10 cellular contexts compared by ENCODE assay signal in genomic region chr10:121070257-121070656, GRCh38.
DNase-seq lines count a peak whose midpoint lies in the region; ATAC-seq, FAIRE-seq and TF ChIP-seq lines count a peak whose summit lies in the region.
"Had no signal": no experiment of that assay in that cellular context is flagged by ENCODE, and none has a peak within 500 bp of the region (broad histone marks: within the 10 kb centered on the region; RNA-seq: fewer than 3 reads in every experiment).

No MANE protein-coding gene starts in this region.

- no peak overlapping the region for H2BK12ac ChIP-seq in H1 (ENCODE audit: low read depth, low read length)

- POLR2A ChIA-PET in H1 (lab: Charles Lee; ENCODE audit: partially characterized antibody), result no interaction called here

- H4K91ac ChIP-seq in H1 (replicated peaks; ENCODE audit: insufficient read length, low read length), result no peak overlapping the region

- H3K9ac ChIP-seq in H1 (replicated peaks in 1 of 4; ENCODE audit: extremely low read depth in 1 of 4, low read depth in 3 of 4, low read length in 3 of 4), result no peak overlapping the region

- H3K4me1 ChIP-seq in H1 (replicated peaks in 1 of 4; ENCODE audit: control insufficient read depth in 3 of 4, insufficient read depth in 4 of 4, low read length in 3 of 4) (no peaks in the 10 kb centered on the region), vagina (peaks cover 5% of the 10 kb centered on the region)

- no peak overlapping the region for H3K14ac ChIP-seq in H1 (ENCODE audit: insufficient read length)

- H3K79me2 ChIP-seq in H1 (ENCODE audit: control insufficient read depth in 1 of 2, insufficient read depth in 2 of 2, low read length in 2 of 2), result no peaks in the 10 kb centered on the region

- intact Hi-C loops in vagina (cut with DNase I), result no loop called here

- 81% methylated on average over 3 of the region's 3 CpGs; no CpG with 5 or more reads in 1 of the 2 experiments for WGBS in H1 (ENCODE audit: extremely low coverage in 1 of 2, insufficient coverage in 1 of 2, insufficient read length in 1 of 2, insufficient replicate concordance in 2 of 2, low coverage in 1 of 2, low lambda C conversion rate in 2 of 2, missing lambda C conversion rate in 1 of 2), 2 experiments

- H3K56ac ChIP-seq in H1 (replicated peaks; ENCODE audit: insufficient read length, low read depth, low read length), result no peak overlapping the region

- peak; percentile 60 for FAIRE-seq in H1 (lab: Jason Lieb, UNC)

- TF ChIP-seq CTCF in H1 (IDR thresholded peaks at IDR 0.05; ENCODE audit: control extremely low read depth in 1 of 3, insufficient read depth in 1 of 3, low read depth in 1 of 3, low read length in 3 of 3) (peak; percentile 25 to 66 (median 62)), progenitor cell of endocrine pancreas (IDR thresholded peaks at IDR 0.05; ENCODE audit: unreplicated experiment) (peak; percentile 57), vagina (IDR thresholded peaks at IDR 0.05) (no peak)

- H3K27ac ChIP-seq in H1 (ENCODE audit: low read depth, low read length), result no peak overlapping the region
- H3K27ac ChIP-seq in vagina, result no peak overlapping the region

- DNase-seq in NCI-H82 (lab: John Stamatoyannopoulos, UW) (peak; percentile 74), H1 (ENCODE audit: low read depth in 1 of 2, low spot score in 2 of 2) (no peak), progenitor cell of endocrine pancreas (ENCODE audit: low spot score, unreplicated experiment) (no peak), vagina (ENCODE audit: extremely low spot score in 2 of 2) (no peak)
- DNase-seq in stimulated activated CD4-positive, alpha-beta T cell treated with anti-CD3 and anti-CD28 coated beads, Interleukin-4, amount 100 ng/mL, for 24 hours, result no peak
- DNase-seq in stimulated activated CD4-positive, alpha-beta T cell treated with anti-CD3 and anti-CD28 coated beads, Interleukin-2, amount 100 ng/mL, for 24 hours, result no peak
- DNase-seq: naive thymus-derived CD8-positive, alpha-beta T cell; NCI-H774 had no signal

- TF ChIP-seq POLR2A in H1 (IDR thresholded peaks at IDR 0.05; ENCODE audit: control extremely low read depth in 1 of 2, low read depth in 2 of 2, low read length in 2 of 2) (no peak), vagina (IDR thresholded peaks at IDR 0.05) (no peak)

- no peak overlapping the region for H4K5ac ChIP-seq in H1 (ENCODE audit: insufficient read length, low read depth, low read length)

- H2AFZ ChIP-seq in H1 (ENCODE audit: low read length), result no peak overlapping the region

- H3K4ac ChIP-seq in H1 (replicated peaks; ENCODE audit: insufficient read length, low read depth, low read length), result no peak overlapping the region

- no peak for TF ChIP-seq EP300 in H1 (IDR thresholded peaks at IDR 0.05; ENCODE audit: borderline replicate concordance in 1 of 2, low read depth in 2 of 2, low read length in 2 of 2)

- no peak overlapping the region for H3K4me2 ChIP-seq in H1 (ENCODE audit: insufficient read depth in 1 of 2, low read depth in 2 of 2, low read length in 2 of 2)

- H3K79me1 ChIP-seq in H1 (ENCODE audit: low read depth, low read length), result no peaks in the 10 kb centered on the region

- no peak overlapping the region for H2AK5ac ChIP-seq in H1 (ENCODE audit: low read depth, low read length)

- H3K36me3 Mint-ChIP-seq in progenitor cell of endocrine pancreas (ENCODE audit: insufficient read depth), result no peaks in the 10 kb centered on the region

- H3K4me3 Mint-ChIP-seq in progenitor cell of endocrine pancreas (ENCODE audit: low read depth), result no peak overlapping the region
- H3K4me3 Mint-ChIP-seq: naive thymus-derived CD8-positive, alpha-beta T cell had no signal

- H2BK120ac ChIP-seq in H1 (replicated peaks; ENCODE audit: low read depth, low read length), result no peak overlapping the region

- no peaks in the 10 kb centered on the region for H3K23me2 ChIP-seq in H1 (ENCODE audit: low read depth, low read length)

- H3K4me3 ChIP-seq in H1 (ENCODE audit: extremely low read depth in 1 of 4, insufficient read depth in 2 of 4, low read depth in 3 of 4, low read length in 4 of 4) (no peak overlapping the region), vagina (no peak overlapping the region)

- no peak overlapping the region for H2BK20ac ChIP-seq in H1 (ENCODE audit: low read length)

- no peaks in the 10 kb centered on the region for H3K9me3 ChIP-seq in H1 (ENCODE audit: insufficient read depth in 2 of 2, low read depth in 1 of 2, low read length in 1 of 2)
- H3K9me3 ChIP-seq in vagina, result no peaks in the 10 kb centered on the region

- H3K9me3 Mint-ChIP-seq in progenitor cell of endocrine pancreas (ENCODE audit: low read depth), result peaks cover 3% of the 10 kb centered on the region

- no peak overlapping the region for H4K8ac ChIP-seq in H1 (ENCODE audit: extremely low read depth, insufficient read depth, low read length)

- H3K18ac ChIP-seq in H1 (ENCODE audit: extremely low read depth, low read length), result no peak overlapping the region

- H3K27me3 Mint-ChIP-seq in progenitor cell of endocrine pancreas, result no peaks in the 10 kb centered on the region

- H2BK15ac ChIP-seq in H1 (ENCODE audit: low read length), result no peak overlapping the region

- no peak overlapping the region for H2BK5ac ChIP-seq in H1 (ENCODE audit: low read depth, low read length)

- CTCF ChIA-PET in H1 (lab: Charles Lee; ENCODE audit: partially characterized antibody), result interaction anchor here (0.7 to 4.2 kb wide), 32 partner anchors 8 to 593 kb away, joined by 3 to 39 read pairs (median 4); no protein-coding TSS in a partner anchor

- no peaks in the 10 kb centered on the region for H3K27me3 ChIP-seq in H1 (replicated peaks in 1 of 4; ENCODE audit: control insufficient read depth in 3 of 4, extremely low read depth in 1 of 4, insufficient read depth in 3 of 4, low read length in 3 of 4)
- H3K27me3 ChIP-seq in vagina, result no peaks in the 10 kb centered on the region

- H3K23ac ChIP-seq in H1 (ENCODE audit: insufficient read length), result no peak overlapping the region

- H3K4me1 Mint-ChIP-seq in progenitor cell of endocrine pancreas (ENCODE audit: low read depth), result peaks cover 16% of the 10 kb centered on the region
- H3K4me1 Mint-ChIP-seq: naive thymus-derived CD8-positive, alpha-beta T cell had no signal

- H3K36me3 ChIP-seq in H1 (ENCODE audit: control insufficient read depth in 2 of 4, insufficient read depth in 4 of 4, low read length in 3 of 4) (no peaks in the 10 kb centered on the region), vagina (no peaks in the 10 kb centered on the region)

- no peaks in the 10 kb centered on the region for H4K20me1 ChIP-seq in H1 (replicated peaks in 1 of 2; ENCODE audit: control insufficient read depth in 1 of 2, insufficient read depth in 2 of 2, low read length in 2 of 2)

- H3K27ac Mint-ChIP-seq in progenitor cell of endocrine pancreas, result peak overlapping the region; percentile 64

- TF ChIP-seq RAD21 in H1 (IDR thresholded peaks at IDR 0.05 in 1 of 2, conservative IDR thresholded peaks at IDR 0.05 in 1 of 2; ENCODE audit: low read depth in 2 of 2, low read length in 2 of 2), result peak; percentile 59 to 70

- ATAC-seq in GM19351 (IDR thresholded peaks at IDR 0.05; ENCODE audit: unreplicated experiment) (peak; percentile 37), HG03039 (IDR thresholded peaks at IDR 0.05; ENCODE audit: unreplicated experiment) (no peak)
- ATAC-seq: naive thymus-derived CD8-positive, alpha-beta T cell had no signal

TF ChIP-seq in H1, 55 proteins besides CTCF, POLR2A, EP300 and RAD21:
- TF ChIP-seq SIN3A (conservative IDR thresholded peaks at IDR 0.05 in 1 of 2, IDR thresholded peaks at IDR 0.05 in 1 of 2; ENCODE audit: low read depth in 1 of 2, low read length in 2 of 2) (0 out of 4 replicates have a peak, but pooled peaks of 1 of the 2 experiments have one; percentile 28), TEAD4 (IDR thresholded peaks at IDR 0.05; ENCODE audit: low read depth, low read length) (no peak), HDAC6 (IDR thresholded peaks at IDR 0.05; ENCODE audit: low read depth, low read length) (no peak), CHD2 (IDR thresholded peaks at IDR 0.05; ENCODE audit: low read length) (no peak), KDM5A (IDR thresholded peaks at IDR 0.05; ENCODE audit: low read length) (no peak), HDAC2 (IDR thresholded peaks at IDR 0.05; ENCODE audit: borderline replicate concordance in 1 of 2, low read depth in 2 of 2, low read length in 2 of 2) (no peak), SIRT6 (IDR thresholded peaks at IDR 0.05; ENCODE audit: low read length) (no peak), CBX8 (IDR thresholded peaks at IDR 0.05; ENCODE audit: borderline replicate concordance, low read depth, low read length) (no peak)

Comparison
In these comparisons a context has a peak if more than half of its experiments do, and no peak if none do; other contexts are left out.
1. CTCF ChIP-seq: peak in H1 (3 of 3) and progenitor cell of endocrine pancreas (single experiment); none in vagina (0 of 3).